1 cellular context compared by ENCODE assay signal in the genomic region with DNA sequence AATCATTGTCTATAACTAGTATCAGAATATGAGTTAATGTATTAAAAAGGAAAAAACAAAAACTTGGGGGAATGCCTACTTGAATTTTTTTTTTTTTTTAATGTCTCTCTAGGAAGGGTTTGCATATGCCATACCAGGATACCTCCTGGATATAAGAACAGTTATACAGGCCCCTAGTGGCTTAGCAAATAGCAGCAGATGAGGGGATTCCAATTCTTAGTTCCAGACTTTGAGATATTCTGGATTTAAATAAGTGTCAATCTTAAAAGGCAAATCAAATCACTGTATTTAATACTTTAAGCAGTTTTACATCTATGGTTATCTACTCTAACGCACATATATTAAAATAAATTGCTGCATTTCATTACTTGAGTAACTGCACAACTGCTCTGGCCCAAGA.
TF ChIP-seq lines count a peak whose summit lies in the region.

No MANE protein-coding gene starts in this region.

TF ChIP-seq in SK-N-SH treated with all-trans-retinoic acid at 6 μM for 48 hours, 23 proteins besides CTCF, POLR2A, EP300 and RAD21 (continued from another document):
- TF ChIP-seq, protein P1, sequence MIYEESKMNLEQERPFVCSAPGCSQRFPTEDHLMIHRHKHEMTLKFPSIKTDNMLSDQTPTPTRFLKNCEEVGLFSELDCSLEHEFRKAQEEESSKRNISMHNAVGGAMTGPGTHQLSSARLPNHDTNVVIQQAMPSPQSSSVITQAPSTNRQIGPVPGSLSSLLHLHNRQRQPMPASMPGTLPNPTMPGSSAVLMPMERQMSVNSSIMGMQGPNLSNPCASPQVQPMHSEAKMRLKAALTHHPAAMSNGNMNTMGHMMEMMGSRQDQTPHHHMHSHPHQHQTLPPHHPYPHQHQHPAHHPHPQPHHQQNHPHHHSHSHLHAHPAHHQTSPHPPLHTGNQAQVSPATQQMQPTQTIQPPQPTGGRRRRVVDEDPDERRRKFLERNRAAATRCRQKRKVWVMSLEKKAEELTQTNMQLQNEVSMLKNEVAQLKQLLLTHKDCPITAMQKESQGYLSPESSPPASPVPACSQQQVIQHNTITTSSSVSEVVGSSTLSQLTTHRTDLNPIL (CRISPR knock-in tag; IDR thresholded peaks at IDR 0.05; ENCODE audit: low read depth): no peak
- no peak for TF ChIP-seq PPARA (CRISPR knock-in tag; IDR thresholded peaks at IDR 0.05; ENCODE audit: borderline replicate concordance)
- no peak for TF ChIP-seq RARB (CRISPR knock-in tag; IDR thresholded peaks at IDR 0.05)
- no peak for TF ChIP-seq ESRRG (CRISPR knock-in tag; IDR thresholded peaks at IDR 0.05)
- no peak for TF ChIP-seq BACH2 (CRISPR knock-in tag; IDR thresholded peaks at IDR 0.05; ENCODE audit: borderline replicate concordance)
